1 cellular context compared by ENCODE assay signal in genomic region chr5:32312682-32313523, GRCh38.
A peak's percentile ranks its signal among the peaks of the same experiment; 100 is the strongest.
TF ChIP-seq lines count a peak whose summit lies in the region.

TSS of gene MTMR12 (minus strand) at chr5:32312939. CDS start at chr5:32312838, 101 bp downstream.

TF ChIP-seq in HepG2, 621 proteins besides CTCF, POLR2A, EP300 and RAD21 (continued from another document and continues in another):
- TF ChIP-seq, protein P1, sequence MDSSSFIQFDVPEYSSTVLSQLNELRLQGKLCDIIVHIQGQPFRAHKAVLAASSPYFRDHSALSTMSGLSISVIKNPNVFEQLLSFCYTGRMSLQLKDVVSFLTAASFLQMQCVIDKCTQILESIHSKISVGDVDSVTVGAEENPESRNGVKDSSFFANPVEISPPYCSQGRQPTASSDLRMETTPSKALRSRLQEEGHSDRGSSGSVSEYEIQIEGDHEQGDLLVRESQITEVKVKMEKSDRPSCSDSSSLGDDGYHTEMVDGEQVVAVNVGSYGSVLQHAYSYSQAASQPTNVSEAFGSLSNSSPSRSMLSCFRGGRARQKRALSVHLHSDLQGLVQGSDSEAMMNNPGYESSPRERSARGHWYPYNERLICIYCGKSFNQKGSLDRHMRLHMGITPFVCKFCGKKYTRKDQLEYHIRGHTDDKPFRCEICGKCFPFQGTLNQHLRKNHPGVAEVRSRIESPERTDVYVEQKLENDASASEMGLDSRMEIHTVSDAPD (CRISPR knock-in tag; IDR thresholded peaks at IDR 0.05), result no peak
- TF ChIP-seq, protein P2, sequence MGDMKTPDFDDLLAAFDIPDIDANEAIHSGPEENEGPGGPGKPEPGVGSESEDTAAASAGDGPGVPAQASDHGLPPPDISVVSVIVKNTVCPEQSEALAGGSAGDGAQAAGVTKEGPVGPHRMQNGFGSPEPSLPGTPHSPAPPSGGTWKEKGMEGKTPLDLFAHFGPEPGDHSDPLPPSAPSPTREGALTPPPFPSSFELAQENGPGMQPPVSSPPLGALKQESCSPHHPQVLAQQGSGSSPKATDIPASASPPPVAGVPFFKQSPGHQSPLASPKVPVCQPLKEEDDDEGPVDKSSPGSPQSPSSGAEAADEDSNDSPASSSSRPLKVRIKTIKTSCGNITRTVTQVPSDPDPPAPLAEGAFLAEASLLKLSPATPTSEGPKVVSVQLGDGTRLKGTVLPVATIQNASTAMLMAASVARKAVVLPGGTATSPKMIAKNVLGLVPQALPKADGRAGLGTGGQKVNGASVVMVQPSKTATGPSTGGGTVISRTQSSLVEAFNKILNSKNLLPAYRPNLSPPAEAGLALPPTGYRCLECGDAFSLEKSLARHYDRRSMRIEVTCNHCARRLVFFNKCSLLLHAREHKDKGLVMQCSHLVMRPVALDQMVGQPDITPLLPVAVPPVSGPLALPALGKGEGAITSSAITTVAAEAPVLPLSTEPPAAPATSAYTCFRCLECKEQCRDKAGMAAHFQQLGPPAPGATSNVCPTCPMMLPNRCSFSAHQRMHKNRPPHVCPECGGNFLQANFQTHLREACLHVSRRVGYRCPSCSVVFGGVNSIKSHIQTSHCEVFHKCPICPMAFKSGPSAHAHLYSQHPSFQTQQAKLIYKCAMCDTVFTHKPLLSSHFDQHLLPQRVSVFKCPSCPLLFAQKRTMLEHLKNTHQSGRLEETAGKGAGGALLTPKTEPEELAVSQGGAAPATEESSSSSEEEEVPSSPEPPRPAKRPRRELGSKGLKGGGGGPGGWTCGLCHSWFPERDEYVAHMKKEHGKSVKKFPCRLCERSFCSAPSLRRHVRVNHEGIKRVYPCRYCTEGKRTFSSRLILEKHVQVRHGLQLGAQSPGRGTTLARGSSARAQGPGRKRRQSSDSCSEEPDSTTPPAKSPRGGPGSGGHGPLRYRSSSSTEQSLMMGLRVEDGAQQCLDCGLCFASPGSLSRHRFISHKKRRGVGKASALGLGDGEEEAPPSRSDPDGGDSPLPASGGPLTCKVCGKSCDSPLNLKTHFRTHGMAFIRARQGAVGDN (CRISPR knock-in tag; IDR thresholded peaks at IDR 0.05), result peak; percentile 66
- peak; percentile 78 for TF ChIP-seq HNRNPLL (IDR thresholded peaks at IDR 0.05; ENCODE audit: low read depth, low read length, poor library complexity, severe bottlenecking)
- no peak for TF ChIP-seq ZNF275 (CRISPR knock-in tag; IDR thresholded peaks at IDR 0.05; ENCODE audit: borderline replicate concordance)
- TF ChIP-seq SP5 (CRISPR knock-in tag; IDR thresholded peaks at IDR 0.05; ENCODE audit: borderline replicate concordance, low read depth), result peak; percentile 81; the same call in 1 of the 2 replicates
- 0 out of 2 replicates have a peak, but pooled peaks have one; percentile 4 for TF ChIP-seq ARHGAP35 (CRISPR knock-in tag; IDR thresholded peaks at IDR 0.05; ENCODE audit: borderline replicate concordance)
- TF ChIP-seq KMT2B (CRISPR knock-in tag; IDR thresholded peaks at IDR 0.05), result peak; percentile 52; the same call in 1 of the 2 replicates
- no peak; the same call in 1 of the 2 replicates for TF ChIP-seq ZFAT (CRISPR knock-in tag; conservative IDR thresholded peaks at IDR 0.05)
- TF ChIP-seq JDP2 (CRISPR knock-in tag; IDR thresholded peaks at IDR 0.05; ENCODE audit: borderline replicate concordance), result no peak
- TF ChIP-seq SALL2 (CRISPR knock-in tag; IDR thresholded peaks at IDR 0.05), result no peak; the same call in none of the 2 replicates
- no peak for TF ChIP-seq SRSF4 (IDR thresholded peaks at IDR 0.05; ENCODE audit: low read depth, low read length, poor library complexity, severe bottlenecking)
- TF ChIP-seq ZNF597 (CRISPR knock-in tag; IDR thresholded peaks at IDR 0.05), result no peak
- TF ChIP-seq ZBTB26 (CRISPR knock-in tag; IDR thresholded peaks at IDR 0.05; ENCODE audit: borderline replicate concordance), result no peak
- no peak for TF ChIP-seq HNF4A (CRISPR knock-in tag; IDR thresholded peaks at IDR 0.05)
- TF ChIP-seq E2F5 (CRISPR knock-in tag; conservative IDR thresholded peaks at IDR 0.05), result no peak; the same call in 1 of the 2 replicates
- TF ChIP-seq, protein P3, sequence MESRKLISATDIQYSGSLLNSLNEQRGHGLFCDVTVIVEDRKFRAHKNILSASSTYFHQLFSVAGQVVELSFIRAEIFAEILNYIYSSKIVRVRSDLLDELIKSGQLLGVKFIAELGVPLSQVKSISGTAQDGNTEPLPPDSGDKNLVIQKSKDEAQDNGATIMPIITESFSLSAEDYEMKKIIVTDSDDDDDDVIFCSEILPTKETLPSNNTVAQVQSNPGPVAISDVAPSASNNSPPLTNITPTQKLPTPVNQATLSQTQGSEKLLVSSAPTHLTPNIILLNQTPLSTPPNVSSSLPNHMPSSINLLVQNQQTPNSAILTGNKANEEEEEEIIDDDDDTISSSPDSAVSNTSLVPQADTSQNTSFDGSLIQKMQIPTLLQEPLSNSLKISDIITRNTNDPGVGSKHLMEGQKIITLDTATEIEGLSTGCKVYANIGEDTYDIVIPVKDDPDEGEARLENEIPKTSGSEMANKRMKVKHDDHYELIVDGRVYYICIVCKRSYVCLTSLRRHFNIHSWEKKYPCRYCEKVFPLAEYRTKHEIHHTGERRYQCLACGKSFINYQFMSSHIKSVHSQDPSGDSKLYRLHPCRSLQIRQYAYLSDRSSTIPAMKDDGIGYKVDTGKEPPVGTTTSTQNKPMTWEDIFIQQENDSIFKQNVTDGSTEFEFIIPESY (CRISPR knock-in tag; IDR thresholded peaks at IDR 0.05), result no peak
- TF ChIP-seq SIN3B (IDR thresholded peaks at IDR 0.05; ENCODE audit: low read length), result no peak
- no peak for TF ChIP-seq SMC3 (IDR thresholded peaks at IDR 0.05; ENCODE audit: low read length)
- TF ChIP-seq, protein P4, sequence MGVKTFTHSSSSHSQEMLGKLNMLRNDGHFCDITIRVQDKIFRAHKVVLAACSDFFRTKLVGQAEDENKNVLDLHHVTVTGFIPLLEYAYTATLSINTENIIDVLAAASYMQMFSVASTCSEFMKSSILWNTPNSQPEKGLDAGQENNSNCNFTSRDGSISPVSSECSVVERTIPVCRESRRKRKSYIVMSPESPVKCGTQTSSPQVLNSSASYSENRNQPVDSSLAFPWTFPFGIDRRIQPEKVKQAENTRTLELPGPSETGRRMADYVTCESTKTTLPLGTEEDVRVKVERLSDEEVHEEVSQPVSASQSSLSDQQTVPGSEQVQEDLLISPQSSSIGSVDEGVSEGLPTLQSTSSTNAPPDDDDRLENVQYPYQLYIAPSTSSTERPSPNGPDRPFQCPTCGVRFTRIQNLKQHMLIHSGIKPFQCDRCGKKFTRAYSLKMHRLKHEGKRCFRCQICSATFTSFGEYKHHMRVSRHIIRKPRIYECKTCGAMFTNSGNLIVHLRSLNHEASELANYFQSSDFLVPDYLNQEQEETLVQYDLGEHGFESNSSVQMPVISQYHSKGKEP (CRISPR knock-in tag; IDR thresholded peaks at IDR 0.05), result no peak
- no peak; the same call in 1 of the 2 replicates for TF ChIP-seq NR2C2 (CRISPR knock-in tag; IDR thresholded peaks at IDR 0.05; ENCODE audit: borderline replicate concordance)
- no peak for TF ChIP-seq HNRNPH1 (optimal IDR thresholded peaks at IDR 0.05; ENCODE audit: low read depth, low read length)
- TF ChIP-seq, protein P5, sequence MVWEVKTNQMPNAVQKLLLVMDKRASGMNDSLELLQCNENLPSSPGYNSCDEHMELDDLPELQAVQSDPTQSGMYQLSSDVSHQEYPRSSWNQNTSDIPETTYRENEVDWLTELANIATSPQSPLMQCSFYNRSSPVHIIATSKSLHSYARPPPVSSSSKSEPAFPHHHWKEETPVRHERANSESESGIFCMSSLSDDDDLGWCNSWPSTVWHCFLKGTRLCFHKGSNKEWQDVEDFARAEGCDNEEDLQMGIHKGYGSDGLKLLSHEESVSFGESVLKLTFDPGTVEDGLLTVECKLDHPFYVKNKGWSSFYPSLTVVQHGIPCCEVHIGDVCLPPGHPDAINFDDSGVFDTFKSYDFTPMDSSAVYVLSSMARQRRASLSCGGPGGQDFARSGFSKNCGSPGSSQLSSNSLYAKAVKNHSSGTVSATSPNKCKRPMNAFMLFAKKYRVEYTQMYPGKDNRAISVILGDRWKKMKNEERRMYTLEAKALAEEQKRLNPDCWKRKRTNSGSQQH (CRISPR knock-in tag; IDR thresholded peaks at IDR 0.05; ENCODE audit: low read depth), result no peak; the same call in 1 of the 2 replicates
- TF ChIP-seq SNRNP70 (IDR thresholded peaks at IDR 0.05; ENCODE audit: low read depth, low read length), result no peak
- TF ChIP-seq SMYD3 (CRISPR knock-in tag; IDR thresholded peaks at IDR 0.05), result no peak
- TF ChIP-seq IKZF1 (IDR thresholded peaks at IDR 0.05), result no peak
- TF ChIP-seq, protein P6, sequence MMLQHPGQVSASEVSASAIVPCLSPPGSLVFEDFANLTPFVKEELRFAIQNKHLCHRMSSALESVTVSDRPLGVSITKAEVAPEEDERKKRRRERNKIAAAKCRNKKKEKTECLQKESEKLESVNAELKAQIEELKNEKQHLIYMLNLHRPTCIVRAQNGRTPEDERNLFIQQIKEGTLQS (CRISPR knock-in tag; IDR thresholded peaks at IDR 0.05), result no peak
- no peak for TF ChIP-seq ZNF326 (CRISPR knock-in tag; IDR thresholded peaks at IDR 0.05; ENCODE audit: borderline replicate concordance)
- TF ChIP-seq TP53 (CRISPR knock-in tag; conservative IDR thresholded peaks at IDR 0.05), result no peak
- no peak for TF ChIP-seq ZNF841 (CRISPR knock-in tag; IDR thresholded peaks at IDR 0.05; ENCODE audit: borderline replicate concordance)
- TF ChIP-seq NFKBIZ (CRISPR knock-in tag; IDR thresholded peaks at IDR 0.05), result no peak
- no peak for TF ChIP-seq TRIM22 (IDR thresholded peaks at IDR 0.05)
- TF ChIP-seq NFIC (IDR thresholded peaks at IDR 0.05; ENCODE audit: low read length), result no peak
- TF ChIP-seq GTF2F1 (IDR thresholded peaks at IDR 0.05; ENCODE audit: low read length), result no peak
- TF ChIP-seq, protein P7, sequence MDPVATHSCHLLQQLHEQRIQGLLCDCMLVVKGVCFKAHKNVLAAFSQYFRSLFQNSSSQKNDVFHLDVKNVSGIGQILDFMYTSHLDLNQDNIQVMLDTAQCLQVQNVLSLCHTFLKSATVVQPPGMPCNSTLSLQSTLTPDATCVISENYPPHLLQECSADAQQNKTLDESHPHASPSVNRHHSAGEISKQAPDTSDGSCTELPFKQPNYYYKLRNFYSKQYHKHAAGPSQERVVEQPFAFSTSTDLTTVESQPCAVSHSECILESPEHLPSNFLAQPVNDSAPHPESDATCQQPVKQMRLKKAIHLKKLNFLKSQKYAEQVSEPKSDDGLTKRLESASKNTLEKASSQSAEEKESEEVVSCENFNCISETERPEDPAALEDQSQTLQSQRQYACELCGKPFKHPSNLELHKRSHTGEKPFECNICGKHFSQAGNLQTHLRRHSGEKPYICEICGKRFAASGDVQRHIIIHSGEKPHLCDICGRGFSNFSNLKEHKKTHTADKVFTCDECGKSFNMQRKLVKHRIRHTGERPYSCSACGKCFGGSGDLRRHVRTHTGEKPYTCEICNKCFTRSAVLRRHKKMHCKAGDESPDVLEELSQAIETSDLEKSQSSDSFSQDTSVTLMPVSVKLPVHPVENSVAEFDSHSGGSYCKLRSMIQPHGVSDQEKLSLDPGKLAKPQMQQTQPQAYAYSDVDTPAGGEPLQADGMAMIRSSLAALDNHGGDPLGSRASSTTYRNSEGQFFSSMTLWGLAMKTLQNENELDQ (CRISPR knock-in tag; IDR thresholded peaks at IDR 0.05; ENCODE audit: borderline replicate concordance), result no peak
- TF ChIP-seq ZNF766 (CRISPR knock-in tag; IDR thresholded peaks at IDR 0.05; ENCODE audit: borderline replicate concordance), result no peak; the same call in 1 of the 2 replicates
- TF ChIP-seq ZNF713 (CRISPR knock-in tag; IDR thresholded peaks at IDR 0.05), result no peak
